ENCODE assay signal across 8 cellular contexts in the genomic region with DNA sequence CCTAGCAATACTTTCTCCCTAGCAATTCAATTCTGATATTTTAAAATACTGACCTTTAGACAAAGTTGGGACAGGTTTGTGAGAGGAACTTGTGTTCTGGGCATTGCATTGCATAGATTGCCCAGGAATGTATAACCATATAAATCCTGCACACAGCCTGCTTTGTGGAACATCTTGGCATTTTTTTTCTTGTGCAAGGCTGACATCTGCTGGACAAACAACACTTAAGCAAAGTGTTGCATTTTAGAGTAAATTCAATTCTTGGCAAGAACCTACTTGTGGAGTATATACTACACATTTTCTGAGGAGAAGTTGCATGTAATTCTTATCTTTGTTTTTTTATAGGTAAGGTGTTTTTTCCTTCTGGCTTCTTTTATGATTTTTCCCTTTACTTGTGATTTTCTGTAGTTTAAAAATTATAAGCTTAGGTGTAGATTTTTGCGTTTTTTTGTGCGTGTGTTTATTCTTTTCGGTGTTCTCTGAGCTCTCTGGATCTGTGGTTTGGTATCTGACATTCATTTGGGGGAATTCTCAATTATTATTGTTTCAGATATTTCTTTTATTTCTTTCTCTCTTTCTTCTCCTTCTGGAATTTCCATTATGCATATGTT. TPM values are rescaled to one million over a fixed set of nuclear protein-coding genes. Genes with fewer than 3 reads are reported as not detected.
DNase-seq lines count a peak whose midpoint lies in the region; ATAC-seq, FAIRE-seq and TF ChIP-seq lines count a peak whose summit lies in the region.

No MANE protein-coding gene starts in this region.

- H3K36me3 ChIP-seq in brain microvascular endothelial cell (replicated peaks), result no peaks in the 10 kb centered on the region

- FAIRE-seq in GM12892 (lab: Jason Lieb, UNC), result peak; percentile 81

- ATAC-seq in SK-N-SH treated with all-trans-retinoic acid at 6 μM for 48 hours, result peak; percentile 86
- no peak for ATAC-seq in GM19397 (IDR thresholded peaks at IDR 0.05; ENCODE audit: unreplicated experiment)

- H3K27me3 ChIP-seq in brain microvascular endothelial cell (replicated peaks), result no peaks in the 10 kb centered on the region

- in situ Hi-C loops in brain microvascular endothelial cell (cut with HindIII; ENCODE audit: low pct_ligation_motif_present, low sequenced_read_pairs), result no loop called here

- peak; percentile 59 for TF ChIP-seq CTCF in brain microvascular endothelial cell (IDR thresholded peaks at IDR 0.05; ENCODE audit: low read depth, low read length, missing control alignments)

- no peak overlapping the region for H3K4me3 ChIP-seq in brain microvascular endothelial cell (ENCODE audit: low read depth, low read length)

- no peak for TF ChIP-seq POLR2A in GM12892 (IDR thresholded peaks at IDR 0.05; ENCODE audit: low read depth, low read length)

- H3K27ac ChIP-seq in brain microvascular endothelial cell, result no peak overlapping the region

- DNase-seq in AG20443 (ENCODE audit: low spot score) (peak; percentile 63), GM12892 (ENCODE audit: insufficient read length) (no peak), MV-4-11 (lab: John Stamatoyannopoulos, UW) (peak; percentile 56), brain microvascular endothelial cell (peak; percentile 55), iPS-NIHi7 (ENCODE audit: extremely low spot score) (peak; percentile 45)
- peak; percentile 71 for DNase-seq in stimulated activated CD4-positive, alpha-beta T cell treated with anti-CD3 and anti-CD28 coated beads, Interleukin-4, amount 100 ng/mL, for 24 hours

TF ChIP-seq in SK-N-SH treated with all-trans-retinoic acid at 6 μM for 48 hours, 23 proteins besides CTCF, POLR2A, EP300 and RAD21:
- no peak for TF ChIP-seq ISL1 (CRISPR knock-in tag; IDR thresholded peaks at IDR 0.05)
- TF ChIP-seq RARB (CRISPR knock-in tag; IDR thresholded peaks at IDR 0.05), result no peak
- TF ChIP-seq TOX (CRISPR knock-in tag; IDR thresholded peaks at IDR 0.05; ENCODE audit: borderline replicate concordance), result no peak
- no peak for TF ChIP-seq SNAI2 (CRISPR knock-in tag; IDR thresholded peaks at IDR 0.05)
- TF ChIP-seq ZNF8 (CRISPR knock-in tag; IDR thresholded peaks at IDR 0.05), result no peak
- TF ChIP-seq, protein P1, sequence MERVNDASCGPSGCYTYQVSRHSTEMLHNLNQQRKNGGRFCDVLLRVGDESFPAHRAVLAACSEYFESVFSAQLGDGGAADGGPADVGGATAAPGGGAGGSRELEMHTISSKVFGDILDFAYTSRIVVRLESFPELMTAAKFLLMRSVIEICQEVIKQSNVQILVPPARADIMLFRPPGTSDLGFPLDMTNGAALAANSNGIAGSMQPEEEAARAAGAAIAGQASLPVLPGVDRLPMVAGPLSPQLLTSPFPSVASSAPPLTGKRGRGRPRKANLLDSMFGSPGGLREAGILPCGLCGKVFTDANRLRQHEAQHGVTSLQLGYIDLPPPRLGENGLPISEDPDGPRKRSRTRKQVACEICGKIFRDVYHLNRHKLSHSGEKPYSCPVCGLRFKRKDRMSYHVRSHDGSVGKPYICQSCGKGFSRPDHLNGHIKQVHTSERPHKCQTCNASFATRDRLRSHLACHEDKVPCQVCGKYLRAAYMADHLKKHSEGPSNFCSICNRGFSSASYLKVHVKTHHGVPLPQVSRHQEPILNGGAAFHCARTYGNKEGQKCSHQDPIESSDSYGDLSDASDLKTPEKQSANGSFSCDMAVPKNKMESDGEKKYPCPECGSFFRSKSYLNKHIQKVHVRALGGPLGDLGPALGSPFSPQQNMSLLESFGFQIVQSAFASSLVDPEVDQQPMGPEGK (CRISPR knock-in tag; IDR thresholded peaks at IDR 0.05; ENCODE audit: borderline replicate concordance), result no peak
- TF ChIP-seq, protein P2, sequence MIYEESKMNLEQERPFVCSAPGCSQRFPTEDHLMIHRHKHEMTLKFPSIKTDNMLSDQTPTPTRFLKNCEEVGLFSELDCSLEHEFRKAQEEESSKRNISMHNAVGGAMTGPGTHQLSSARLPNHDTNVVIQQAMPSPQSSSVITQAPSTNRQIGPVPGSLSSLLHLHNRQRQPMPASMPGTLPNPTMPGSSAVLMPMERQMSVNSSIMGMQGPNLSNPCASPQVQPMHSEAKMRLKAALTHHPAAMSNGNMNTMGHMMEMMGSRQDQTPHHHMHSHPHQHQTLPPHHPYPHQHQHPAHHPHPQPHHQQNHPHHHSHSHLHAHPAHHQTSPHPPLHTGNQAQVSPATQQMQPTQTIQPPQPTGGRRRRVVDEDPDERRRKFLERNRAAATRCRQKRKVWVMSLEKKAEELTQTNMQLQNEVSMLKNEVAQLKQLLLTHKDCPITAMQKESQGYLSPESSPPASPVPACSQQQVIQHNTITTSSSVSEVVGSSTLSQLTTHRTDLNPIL (CRISPR knock-in tag; IDR thresholded peaks at IDR 0.05; ENCODE audit: low read depth), result no peak
- TF ChIP-seq ESRRG (CRISPR knock-in tag; IDR thresholded peaks at IDR 0.05), result no peak
- TF ChIP-seq GLIS3 (CRISPR knock-in tag; IDR thresholded peaks at IDR 0.05), result no peak
- no peak for TF ChIP-seq ZFP3 (CRISPR knock-in tag; IDR thresholded peaks at IDR 0.05)
- TF ChIP-seq BACH2 (CRISPR knock-in tag; IDR thresholded peaks at IDR 0.05; ENCODE audit: borderline replicate concordance), result no peak
TF ChIP-seq in SK-N-SH treated with all-trans-retinoic acid at 6 μM for 48 hours: peak in this region for 0.

RNA-seq across cellular contexts. Expression of gene TESPA1, which starts 26.4 kb away (rescaled TPM):
- 26.7 TPM for polyA plus RNA-seq in GM12892 (2012; ENCODE audit: missing spikeins)
